Comparison of ENCODE assay signal across 19 cellular contexts in the genomic region with DNA sequence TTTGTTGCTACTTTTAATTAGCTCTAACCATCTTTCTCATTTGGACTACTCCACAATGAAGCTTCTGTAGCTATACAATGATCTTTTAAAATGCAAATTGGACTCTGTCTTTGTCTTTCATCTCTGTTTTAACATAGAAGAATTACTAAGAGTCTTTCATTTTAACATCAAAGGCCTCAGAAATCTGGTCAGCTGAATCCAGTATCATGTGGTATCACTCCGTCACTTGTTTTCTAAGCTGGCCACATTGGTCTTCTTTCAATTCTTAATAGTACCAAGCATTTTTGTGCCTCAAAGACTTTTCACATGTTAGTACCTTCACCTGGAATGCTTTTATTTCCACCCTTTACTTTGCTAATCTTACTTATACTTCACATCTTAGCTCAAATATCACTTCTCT.
"Had no signal": no experiment of that assay in that cellular context is flagged by ENCODE, and none has a peak within 500 bp of the region (broad histone marks: within the 10 kb centered on the region; RNA-seq: fewer than 3 reads in every experiment).

No MANE protein-coding gene starts in this region.

- H3K36me3 ChIP-seq: gastroesophageal sphincter, upper lobe of left lung had no signal

- H3K4me1 ChIP-seq: gastroesophageal sphincter had no signal

- DNase-seq: activated CD4-positive, alpha-beta T cell treated with anti-CD3 and anti-CD28 coated beads for 48 hours; activated CD8-positive, alpha-beta memory T cell treated with anti-CD3 and anti-CD28 coated beads, Interleukin-2, amount 50 U/mL, for 48 hours; activated CD8-positive, alpha-beta T cell treated with anti-CD3 and anti-CD28 coated beads, Interleukin-2, amount 10 ng/mL, durations not matched to agents 7 days and 5 days; activated naive CD8-positive, alpha-beta T cell treated with anti-CD3 and anti-CD28 coated beads for 36 hours; amygdala; caudate nucleus; erythroblast; islet precursor cell; natural killer cell; right cardiac atrium; stimulated activated CD4-positive, alpha-beta T cell treated with anti-CD3 and anti-CD28 coated beads, Interleukin-15, amount 100 ng/mL, for 24 hours; stimulated activated CD4-positive, alpha-beta T cell treated with anti-CD3 and anti-CD28 coated beads, Interleukin-4, amount 100 ng/mL, for 1 hour; stimulated activated naive B cell treated with anti-CD40 and anti-IgM and Interleukin-4, amounts not matched to agents 10 μg/mL and 1 μg/mL and 100 μg/mL, for 72 hours; upper lobe of left lung had no signal

- H3K4me3 ChIP-seq: body of pancreas, gastroesophageal sphincter, lung, skin epidermis, upper lobe of left lung had no signal

- H3K36me3 Mint-ChIP-seq: activated naive CD8-positive, alpha-beta T cell treated with anti-CD3 and anti-CD28 coated beads for 36 hours; natural killer cell; stimulated activated naive B cell treated with anti-CD40 and anti-IgM and Interleukin-4, amounts not matched to agents 10 μg/mL and 1 μg/mL and 100 μg/mL, for 72 hours had no signal

- H3K27ac Mint-ChIP-seq: activated CD8-positive, alpha-beta T cell treated with anti-CD3 and anti-CD28 coated beads, Interleukin-2, amount 10 ng/mL, durations not matched to agents 7 days and 5 days; activated naive CD8-positive, alpha-beta T cell treated with anti-CD3 and anti-CD28 coated beads for 36 hours; natural killer cell; progenitor cell of endocrine pancreas; stimulated activated naive B cell treated with anti-CD40 and anti-IgM and Interleukin-4, amounts not matched to agents 10 μg/mL and 1 μg/mL and 100 μg/mL, for 72 hours had no signal

- H3K27me3 Mint-ChIP-seq: activated naive CD8-positive, alpha-beta T cell treated with anti-CD3 and anti-CD28 coated beads for 36 hours; progenitor cell of endocrine pancreas; stimulated activated naive B cell treated with anti-CD40 and anti-IgM and Interleukin-4, amounts not matched to agents 10 μg/mL and 1 μg/mL and 100 μg/mL, for 72 hours had no signal

- H3K4me1 Mint-ChIP-seq: natural killer cell had no signal

- H3K27ac ChIP-seq: gastroesophageal sphincter, skin epidermis, upper lobe of left lung had no signal

- H3K9me3 ChIP-seq: body of pancreas, gastroesophageal sphincter, upper lobe of left lung had no signal

- H3K4me3 Mint-ChIP-seq: activated CD8-positive, alpha-beta T cell treated with anti-CD3 and anti-CD28 coated beads, Interleukin-2, amount 10 ng/mL, durations not matched to agents 7 days and 5 days; activated naive CD8-positive, alpha-beta T cell treated with anti-CD3 and anti-CD28 coated beads for 36 hours; natural killer cell; stimulated activated naive B cell treated with anti-CD40 and anti-IgM and Interleukin-4, amounts not matched to agents 10 μg/mL and 1 μg/mL and 100 μg/mL, for 72 hours had no signal

- H3K27me3 ChIP-seq: body of pancreas, gastroesophageal sphincter, upper lobe of left lung had no signal
